In the genomic region with DNA sequence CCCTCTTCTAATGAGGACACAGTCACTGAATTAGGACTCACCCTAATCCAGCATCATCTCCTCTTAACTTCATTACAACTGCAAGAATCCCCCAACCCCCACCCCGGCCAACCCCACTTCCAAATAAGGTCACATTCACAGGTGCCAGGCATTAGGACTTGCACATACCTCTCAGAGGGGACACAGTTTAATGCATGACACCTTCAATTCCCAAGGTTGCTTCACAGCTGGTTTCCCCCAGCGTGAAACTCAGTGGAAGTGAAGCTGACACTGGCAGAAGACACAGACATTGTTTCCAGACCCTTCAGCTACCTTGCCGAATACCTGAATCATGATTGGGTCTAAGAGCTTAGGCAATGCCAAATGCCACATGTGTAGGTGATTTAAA, we compare ENCODE assay signal across 29 cellular contexts.
"Had no signal": no experiment of that assay in that cellular context is flagged by ENCODE, and none has a peak within 500 bp of the region (broad histone marks: within the 10 kb centered on the region; RNA-seq: fewer than 3 reads in every experiment).

No MANE protein-coding gene starts in this region.

- DNase-seq: effector CD8-positive, alpha-beta T cell; foreskin keratinocyte; heart left ventricle; mucosa of descending colon; naive B cell; stimulated activated CD4-positive, alpha-beta T cell treated with anti-CD3 and anti-CD28 coated beads, Interleukin-12 subunit alpha, Interleukin-12 subunit beta, amount 100 ng/mL, for 4 hours; stimulated activated CD4-positive, alpha-beta T cell treated with anti-CD3 and anti-CD28 coated beads, Interleukin-1b, Interleukin-23, amount 100 ng/mL, for 48 hours; stimulated activated CD4-positive, alpha-beta T cell treated with anti-CD3 and anti-CD28 coated beads, Interleukin-4, amount 100 ng/mL, for 24 hours; stimulated activated naive CD4-positive, alpha-beta T cell treated with Interleukin-2 at 50 U/mL for 16 hours; upper lobe of right lung; uterus had no signal

- H3K9me3 ChIP-seq: esophagus muscularis mucosa, gastroesophageal sphincter, heart left ventricle, mucosa of descending colon, prostate gland, right atrium auricular region, thoracic aorta, tibial nerve, upper lobe of right lung, uterus had no signal

- H3K4me2 ChIP-seq: hepatocyte, smooth muscle cell had no signal

- H3K27ac Mint-ChIP-seq: dendritic cell treated with granulocyte-macrophage colony-stimulating factor and Interleukin-4, amounts not matched to agents 40 ng/mL and 50 ng/mL, for 4 days; memory B cell; mesothelial cell of epicardium; naive B cell; natural killer cell treated with Interleukin-12 subunit alpha and Interleukin-12 subunit beta and Interleukin-15 and Interleukin-18, amount 100 ng/mL, for 72 hours; stimulated activated effector memory CD8-positive, alpha-beta T cell treated with anti-CD3 and anti-CD28 coated beads, Interleukin-12 subunit alpha, Interleukin-12 subunit beta, amount 100 ng/mL, for 72 hours had no signal

- H3K4me1 Mint-ChIP-seq: memory B cell; mesothelial cell of epicardium; naive B cell; stimulated activated effector memory CD8-positive, alpha-beta T cell treated with anti-CD3 and anti-CD28 coated beads, Interleukin-12 subunit alpha, Interleukin-12 subunit beta, amount 100 ng/mL, for 72 hours had no signal

- H3K9me3 Mint-ChIP-seq: dendritic cell treated with granulocyte-macrophage colony-stimulating factor and Interleukin-4, amounts not matched to agents 40 ng/mL and 50 ng/mL, for 4 days; natural killer cell treated with Interleukin-12 subunit alpha and Interleukin-12 subunit beta and Interleukin-15 and Interleukin-18, amount 100 ng/mL, for 72 hours; neural crest cell; stimulated activated effector memory CD8-positive, alpha-beta T cell treated with anti-CD3 and anti-CD28 coated beads, Interleukin-12 subunit alpha, Interleukin-12 subunit beta, amount 100 ng/mL, for 72 hours had no signal

- H3K27me3 ChIP-seq: esophagus muscularis mucosa, gastroesophageal sphincter, hepatocyte, right atrium auricular region, tibial nerve, upper lobe of right lung, uterus had no signal

- H3K27ac ChIP-seq: esophagus muscularis mucosa, foreskin keratinocyte, gastroesophageal sphincter, heart left ventricle, hepatocyte, prostate gland, right atrium auricular region, thoracic aorta, upper lobe of right lung, uterus had no signal

- H2AFZ ChIP-seq: hepatocyte had no signal

- H3K4me3 ChIP-seq: esophagus muscularis mucosa, gastroesophageal sphincter, heart left ventricle, hepatocyte, lung, mucosa of descending colon, prostate gland, right atrium auricular region, smooth muscle cell, thoracic aorta, tibial nerve, upper lobe of right lung, uterus had no signal

- H3K36me3 ChIP-seq: esophagus muscularis mucosa, gastroesophageal sphincter, heart left ventricle, prostate gland, right atrium auricular region, thoracic aorta, tibial nerve, upper lobe of right lung, uterus had no signal

- H3K36me3 Mint-ChIP-seq: memory B cell; mesothelial cell of epicardium; naive B cell; natural killer cell treated with Interleukin-12 subunit alpha and Interleukin-12 subunit beta and Interleukin-15 and Interleukin-18, amount 100 ng/mL, for 72 hours; stimulated activated effector memory CD8-positive, alpha-beta T cell treated with anti-CD3 and anti-CD28 coated beads, Interleukin-12 subunit alpha, Interleukin-12 subunit beta, amount 100 ng/mL, for 72 hours had no signal

- H3K4me1 ChIP-seq: esophagus muscularis mucosa, foreskin keratinocyte, gastroesophageal sphincter, heart left ventricle, prostate gland, right atrium auricular region, tibial nerve, upper lobe of right lung, uterus had no signal

- H3K4me3 Mint-ChIP-seq: dendritic cell treated with granulocyte-macrophage colony-stimulating factor and Interleukin-4, amounts not matched to agents 40 ng/mL and 50 ng/mL, for 4 days; memory B cell; mesothelial cell of epicardium; naive B cell; natural killer cell treated with Interleukin-12 subunit alpha and Interleukin-12 subunit beta and Interleukin-15 and Interleukin-18, amount 100 ng/mL, for 72 hours; neural crest cell; stimulated activated effector memory CD8-positive, alpha-beta T cell treated with anti-CD3 and anti-CD28 coated beads, Interleukin-12 subunit alpha, Interleukin-12 subunit beta, amount 100 ng/mL, for 72 hours had no signal

- H3K79me2 ChIP-seq: hepatocyte had no signal

- FAIRE-seq: colon, endothelial cell of umbilical vein, keratinocyte had no signal

- H3K27me3 Mint-ChIP-seq: dendritic cell treated with granulocyte-macrophage colony-stimulating factor and Interleukin-4, amounts not matched to agents 40 ng/mL and 50 ng/mL, for 4 days had no signal
